9 cellular contexts compared by ENCODE assay signal in genomic region chr19:13366529-13367143, GRCh38.
A peak's percentile ranks its signal among the peaks of the same experiment; 100 is the strongest.
DNase-seq lines count a peak whose midpoint lies in the region; ATAC-seq and TF ChIP-seq lines count a peak whose summit lies in the region.
"Had no signal": no experiment of that assay in that cellular context is flagged by ENCODE, and none has a peak within 500 bp of the region (broad histone marks: within the 10 kb centered on the region; RNA-seq: fewer than 3 reads in every experiment).

No MANE protein-coding gene starts in this region.

- no peak for TF ChIP-seq POLR2A in HCT116 (IDR thresholded peaks at IDR 0.05; ENCODE audit: borderline replicate concordance, extremely low read depth, insufficient read depth, insufficient read length)

- no peaks in the 10 kb centered on the region for H3K9me2 ChIP-seq in HCT116 (ENCODE audit: insufficient read depth)

- peak overlapping the region; percentile 29 for H2AFZ ChIP-seq in HCT116 (ENCODE audit: low read depth, low read length, poor library complexity, severe bottlenecking)

- no peak overlapping the region for H3K27ac Mint-ChIP-seq in activated naive CD4-positive, alpha-beta T cell treated with anti-CD3 and anti-CD28 coated beads for 36 hours

- no peaks in the 10 kb centered on the region for H3K9me3 Mint-ChIP-seq in activated naive CD4-positive, alpha-beta T cell treated with anti-CD3 and anti-CD28 coated beads for 36 hours
- H3K9me3 Mint-ChIP-seq: central memory CD8-positive, alpha-beta T cell had no signal

- DNase-seq in AG20443 (ENCODE audit: low spot score) (peak; percentile 65), HCT116 (ENCODE audit: low read depth, low spot score) (peak; percentile 51), SK-MEL-5 (ENCODE audit: low read depth, low spot score) (peak; percentile 64), globus pallidus (ENCODE audit: low spot score) (peak; percentile 1), left colon (no peak), NCI-H2081 (lab: John Stamatoyannopoulos, UW) (no peak)
- DNase-seq in activated naive CD4-positive, alpha-beta T cell treated with anti-CD3 and anti-CD28 coated beads for 36 hours = no peak
- DNase-seq in activated CD8-positive, alpha-beta memory T cell treated with anti-CD3 and anti-CD28 coated beads, Interleukin-2, amount 50 U/mL, for 48 hours = no peak

- peaks cover 0 to 6% of the 10 kb centered on the region in 2 experiments; a peak in 1 of 4 replicates for H3K4me1 ChIP-seq in HCT116 (ENCODE audit: control insufficient read depth in 1 of 2, insufficient read depth in 2 of 2, low read length in 2 of 2)

- BruUV-seq in HCT116 (replicated peaks; lab: Mats Ljungman, UMichigan) = no TSS peak

- POLR2A ChIA-PET in HCT116 (lab: Charles Lee) = no interaction called here

- peak; percentile 87 for ATAC-seq in HCT116
- ATAC-seq in left colon = no peak

- TF ChIP-seq RAD21 in HCT116 (IDR thresholded peaks at IDR 0.05; ENCODE audit: low read depth) = peak; percentile 95

- RAD21 ChIA-PET in HCT116 (lab: Charles Lee; ENCODE audit: low non-redundant PET in 1 of 2, low total read pairs in 2 of 2, uncharacterized antibody in 2 of 2, unreplicated experiment in 2 of 2) = no interaction called here

- no peaks in the 10 kb centered on the region for H3K27me3 ChIP-seq in HCT116 (ENCODE audit: insufficient read depth, low read length)

- H3K27ac ChIP-seq in HCT116 (ENCODE audit: low read depth, low read length) = no peak overlapping the region

- peak overlapping the region; percentile 11; the same call in 1 of the 2 replicates for H3K4me2 ChIP-seq in HCT116 (ENCODE audit: low read length)

- H3K4me1 Mint-ChIP-seq in activated naive CD4-positive, alpha-beta T cell treated with anti-CD3 and anti-CD28 coated beads for 36 hours (ENCODE audit: low read depth) = no peaks in the 10 kb centered on the region
- H3K4me1 Mint-ChIP-seq: central memory CD8-positive, alpha-beta T cell had no signal

- no peaks in the 10 kb centered on the region for H3K9me3 ChIP-seq in HCT116 (ENCODE audit: control insufficient read depth in 1 of 2, insufficient read depth in 1 of 2, low read depth in 1 of 2, low read length in 2 of 2)

- in situ Hi-C loops in SK-MEL-5 (cut with HindIII; ENCODE audit: low pct_unique_long_range_greater_than_20kb, low sequenced_read_pairs) = no loop called here

- H3K4me3 Mint-ChIP-seq in activated naive CD4-positive, alpha-beta T cell treated with anti-CD3 and anti-CD28 coated beads for 36 hours = no peak overlapping the region
- H3K4me3 Mint-ChIP-seq: central memory CD8-positive, alpha-beta T cell had no signal

- H4K20me1 ChIP-seq in HCT116 (ENCODE audit: insufficient read depth) = no peaks in the 10 kb centered on the region

- no peaks in the 10 kb centered on the region for H3K36me3 Mint-ChIP-seq in activated naive CD4-positive, alpha-beta T cell treated with anti-CD3 and anti-CD28 coated beads for 36 hours (ENCODE audit: low read depth)

- H3K79me2 ChIP-seq in HCT116 (ENCODE audit: insufficient read depth, low read length) = no peaks in the 10 kb centered on the region

- peaks cover 10% of the 10 kb centered on the region for H3K27me3 Mint-ChIP-seq in activated naive CD4-positive, alpha-beta T cell treated with anti-CD3 and anti-CD28 coated beads for 36 hours (ENCODE audit: low read depth)

- no peak overlapping the region for H3K4me3 ChIP-seq in HCT116 (replicated peaks in 1 of 2; ENCODE audit: low read depth in 1 of 2, low read length in 2 of 2)

- H3K9ac ChIP-seq in HCT116 (ENCODE audit: low read length) = no peak overlapping the region

- intact Hi-C loops in HCT116 (cut with micrococcal nuclease) = loop anchor here (1.0 kb wide), 3 partner anchors 65 to 223 kb away; no protein-coding TSS in a partner anchor
- intact Hi-C loops in activated naive CD4-positive, alpha-beta T cell treated with anti-CD3 and anti-CD28 coated beads for 36 hours (cut with micrococcal nuclease) = no loop called here
- intact Hi-C loops in left colon (cut with DNase I, micrococcal nuclease) = no loop called here

- H3K36me3 ChIP-seq in HCT116 (ENCODE audit: control insufficient read depth in 1 of 2, insufficient read depth in 2 of 2, low read length in 2 of 2) = no peaks in the 10 kb centered on the region

- CTCF ChIA-PET in HCT116 (lab: Charles Lee) = interaction anchor here (0.8 to 1.3 kb wide), 3 partner anchors 62 to 223 kb away, joined by 3 to 6 read pairs (median 3); no protein-coding TSS in a partner anchor
- CTCF ChIA-PET in activated naive CD4-positive, alpha-beta T cell treated with anti-CD3 and anti-CD28 coated beads for 36 hours (lab: Charles Lee) = no interaction called here

- peak; percentile 64 to 93 (median 75) for TF ChIP-seq CTCF in HCT116 (IDR thresholded peaks at IDR 0.05 in 2 of 3, conservative IDR thresholded peaks at IDR 0.05 in 1 of 3; ENCODE audit: borderline replicate concordance in 1 of 3, insufficient read depth in 1 of 3, low read depth in 2 of 3, low read length in 2 of 3)

TF ChIP-seq in HCT116, 20 proteins besides CTCF, POLR2A, EP300 and RAD21:
- TF ChIP-seq SRF (IDR thresholded peaks at IDR 0.05; ENCODE audit: low read depth) = no peak
- peak; percentile 54 for TF ChIP-seq YY1 (IDR thresholded peaks at IDR 0.05; ENCODE audit: extremely low read depth, insufficient replicate concordance, low read depth, low read length)
TF ChIP-seq in HCT116: peak in this region for 1.

Comparison
In these comparisons a context has a peak if more than half of its experiments do, and no peak if none do; other contexts are left out.
1. DNase-seq: peak in AG20443 (single experiment), HCT116 (single experiment), SK-MEL-5 (single experiment) and globus pallidus (single experiment); none in activated naive CD4-positive, alpha-beta T cell treated with anti-CD3 and anti-CD28 coated beads for 36 hours (single experiment), activated CD8-positive, alpha-beta memory T cell treated with anti-CD3 and anti-CD28 coated beads, Interleukin-2, amount 50 U/mL, for 48 hours (single experiment), left colon (0 of 2) and NCI-H2081 (0 of 2).